Comparison of ENCODE assay signal across 17 cellular contexts in genomic region chr7:42432644-42433043, GRCh38.
"Had no signal": no experiment of that assay in that cellular context is flagged by ENCODE, and none has a peak within 500 bp of the region (broad histone marks: within the 10 kb centered on the region; RNA-seq: fewer than 3 reads in every experiment).

No MANE protein-coding gene starts in this region.

- ATAC-seq: foreskin keratinocyte; left lobe of liver; natural killer cell treated with Interleukin-12 subunit alpha and Interleukin-12 subunit beta and Interleukin-15 and Interleukin-18, amount 100 ng/mL, for 72 hours; pancreas; psoas muscle; sciatic nerve had no signal

- H3K36me3 Mint-ChIP-seq: natural killer cell treated with Interleukin-12 subunit alpha and Interleukin-12 subunit beta and Interleukin-15 and Interleukin-18, amount 100 ng/mL, for 72 hours; type B pancreatic cell had no signal

- H3K36me3 ChIP-seq: esophagus squamous epithelium, pancreas, suprapubic skin, thyroid gland had no signal

- H3K9me3 Mint-ChIP-seq: dendritic cell treated with granulocyte-macrophage colony-stimulating factor and Interleukin-4, amounts not matched to agents 40 ng/mL and 50 ng/mL, for 4 days had no signal

- H3K27ac Mint-ChIP-seq: dendritic cell treated with granulocyte-macrophage colony-stimulating factor and Interleukin-4, amounts not matched to agents 40 ng/mL and 50 ng/mL, for 4 days; natural killer cell treated with Interleukin-12 subunit alpha and Interleukin-12 subunit beta and Interleukin-15 and Interleukin-18, amount 100 ng/mL, for 72 hours; type B pancreatic cell had no signal

- DNase-seq: esophagus squamous epithelium; foreskin keratinocyte; occipital lobe; pancreas; psoas muscle; stimulated activated CD4-positive, alpha-beta T cell treated with anti-CD3 and anti-CD28 coated beads, Interleukin-12 subunit alpha, Interleukin-12 subunit beta, amount 100 ng/mL, for 4 hours; stimulated activated CD4-positive, alpha-beta T cell treated with anti-CD3 and anti-CD28 coated beads, Interleukin-2, amount 100 ng/mL, for 48 hours; stimulated activated naive CD4-positive, alpha-beta T cell treated with Interleukin-2 at 50 U/mL for 16 hours; thyroid gland had no signal

- H3K9me3 ChIP-seq: esophagus squamous epithelium, pancreas, psoas muscle, suprapubic skin, thyroid gland had no signal

- H3K27ac ChIP-seq: esophagus squamous epithelium, foreskin keratinocyte, pancreas, psoas muscle, skin epidermis, suprapubic skin, thyroid gland had no signal

- H3K27me3 Mint-ChIP-seq: central memory CD8-positive, alpha-beta T cell; dendritic cell treated with granulocyte-macrophage colony-stimulating factor and Interleukin-4, amounts not matched to agents 40 ng/mL and 50 ng/mL, for 4 days; type B pancreatic cell had no signal

- H3K4me1 Mint-ChIP-seq: central memory CD8-positive, alpha-beta T cell had no signal

- H3K27me3 ChIP-seq: esophagus squamous epithelium, foreskin keratinocyte, pancreas, suprapubic skin, thyroid gland had no signal

- H3K4me1 ChIP-seq: esophagus squamous epithelium, foreskin keratinocyte, pancreas, psoas muscle, suprapubic skin, thyroid gland had no signal

- H3K4me3 Mint-ChIP-seq: central memory CD8-positive, alpha-beta T cell; dendritic cell treated with granulocyte-macrophage colony-stimulating factor and Interleukin-4, amounts not matched to agents 40 ng/mL and 50 ng/mL, for 4 days; natural killer cell treated with Interleukin-12 subunit alpha and Interleukin-12 subunit beta and Interleukin-15 and Interleukin-18, amount 100 ng/mL, for 72 hours; type B pancreatic cell had no signal

- H3K4me3 ChIP-seq: esophagus squamous epithelium, pancreas, psoas muscle, skin epidermis, suprapubic skin, thyroid gland had no signal
